ENCODE assay signal across 8 cellular contexts in genomic region chr19:34678085-34678412, GRCh38. TPM values are rescaled to one million over a fixed set of nuclear protein-coding genes. Genes with fewer than 3 reads are reported as not detected.
A peak's percentile ranks its signal among the peaks of the same experiment; 100 is the strongest.
DNase-seq lines count a peak whose midpoint lies in the region; TF ChIP-seq lines count a peak whose summit lies in the region.

No MANE protein-coding gene starts in this region.

- H4K20me1 ChIP-seq in OCI-LY1 (ENCODE audit: insufficient read depth, low read length) = no peaks in the 10 kb centered on the region

- peaks cover 8% of the 10 kb centered on the region; the same call in 1 of the 2 replicates for H3K9me3 ChIP-seq in OCI-LY1 (ENCODE audit: low read length)
- peaks cover 5% of the 10 kb centered on the region for H3K9me3 ChIP-seq in endocrine pancreas (ENCODE audit: control insufficient read depth, low read length)

- H3K9ac ChIP-seq in OCI-LY1 (ENCODE audit: low read length) (peak overlapping the region; percentile 52), endocrine pancreas (ENCODE audit: control insufficient read depth, insufficient read depth, low read length) (peak overlapping the region; percentile 49)

- H3K4me1 ChIP-seq in OCI-LY1 (ENCODE audit: insufficient read depth, low read length, severe bottlenecking) (peaks cover 9% of the 10 kb centered on the region), endocrine pancreas (ENCODE audit: control insufficient read depth, insufficient read depth, low read length) (no peaks in the 10 kb centered on the region)

- H3K36me3 Mint-ChIP-seq in CD14-positive monocyte (peaks cover 42 to 49% of the 10 kb centered on the region in 2 donors), neural crest cell (ENCODE audit: low read depth) (peaks cover 52% of the 10 kb centered on the region)

- H3K27me3 Mint-ChIP-seq in CD14-positive monocyte (ENCODE audit: low read depth in 3 of 3) = peaks cover 0 to 23% (median 17%) of the 10 kb centered on the region in 3 donors
- H3K27me3 Mint-ChIP-seq in neural crest cell (ENCODE audit: low read depth) = peaks cover 6% of the 10 kb centered on the region

- no peaks in the 10 kb centered on the region for H3K79me2 ChIP-seq in OCI-LY1 (ENCODE audit: insufficient read depth, low read length)

- peak overlapping the region; percentile 62 for H3K4me3 ChIP-seq in OCI-LY1 (ENCODE audit: low read depth, low read length, poor library complexity, severe bottlenecking)
- H3K4me3 ChIP-seq in endocrine pancreas (ENCODE audit: control insufficient read depth, insufficient read depth, low read length) = peak overlapping the region; percentile 51

- no peak overlapping the region for H3K27ac ChIP-seq in OCI-LY1 (ENCODE audit: low read depth, low read length, poor library complexity, severe bottlenecking)

- TF ChIP-seq CTCF in CD14-positive monocyte (IDR thresholded peaks at IDR 0.05) (no peak), OCI-LY1 (IDR thresholded peaks at IDR 0.05; ENCODE audit: low read length) (no peak), neural crest cell (conservative IDR thresholded peaks at IDR 0.05) (no peak)

- H3K27ac Mint-ChIP-seq in CD14-positive monocyte (peak overlapping the region; percentile 95 to 100 (median 99)), neural crest cell (ENCODE audit: unreplicated experiment) (peak overlapping the region; percentile 99)

- H3K27me3 ChIP-seq in OCI-LY1 (ENCODE audit: insufficient read depth, low read length) (no peaks in the 10 kb centered on the region), endocrine pancreas (ENCODE audit: control insufficient read depth, insufficient read depth, low read length) (no peaks in the 10 kb centered on the region)

- intact Hi-C loops in CD14-positive monocyte (cut with micrococcal nuclease) = loop anchor here (2.0 to 10.0 kb wide), 6 partner anchors 54 to 1537 kb away; partner anchors contain the start of genes IGFLR1 (in 1 of the 2), LIN37 (in 1 of the 2), LSM14A (in 1 of the 2) and PSENEN (in 1 of the 2)

- no peak for DNase-seq in CD14-positive monocyte (ENCODE audit: low spot score)
- DNase-seq in neural crest cell (ENCODE audit: low read depth, low spot score) = no peak
- no peak for DNase-seq in NCI-H1105 treated with DMSO at 0.1 percent for 48 hours (lab: John Stamatoyannopoulos, UW)
- DNase-seq in NCI-H524 treated with DMSO at 0.1 percent for 48 hours (lab: John Stamatoyannopoulos, UW) = no peak
- DNase-seq in C1 segment of cervical spinal cord (lab: John Stamatoyannopoulos, UW) = no peak
- DNase-seq in SHP77 treated with DMSO at 0.1 percent for 48 hours (lab: John Stamatoyannopoulos, UW) = no peak

- H3K4me3 Mint-ChIP-seq in CD14-positive monocyte = peak overlapping the region; percentile 96 to 99
- H3K4me3 Mint-ChIP-seq in neural crest cell = peak overlapping the region; percentile 97

- H3K4me2 ChIP-seq in OCI-LY1 (ENCODE audit: low read length) = peak overlapping the region; percentile 62

- H3K36me3 ChIP-seq in OCI-LY1 (ENCODE audit: insufficient read depth, low read length) = peaks cover 46% of the 10 kb centered on the region
- peaks cover 16% of the 10 kb centered on the region for H3K36me3 ChIP-seq in endocrine pancreas (ENCODE audit: control insufficient read depth, insufficient read depth, low read length)

- no peaks in the 10 kb centered on the region for H3K9me2 ChIP-seq in OCI-LY1 (ENCODE audit: low read depth, low read length)

- H3F3A ChIP-seq in OCI-LY1 (ENCODE audit: insufficient read depth, low read length) = no peaks in the 10 kb centered on the region

- H2AFZ ChIP-seq in OCI-LY1 (ENCODE audit: low read length) = no peak overlapping the region

- peaks cover 16% of the 10 kb centered on the region for H3K4me1 Mint-ChIP-seq in CD14-positive monocyte
- H3K4me1 Mint-ChIP-seq in neural crest cell = peaks cover 33% of the 10 kb centered on the region

- H3K9me3 Mint-ChIP-seq in CD14-positive monocyte (peaks cover 32 to 81% (median 64%) of the 10 kb centered on the region in 7 donors), neural crest cell (peaks cover 25% of the 10 kb centered on the region)

RNA-seq across cellular contexts. Expression of gene ZNF302, which starts 0.6 kb away (rescaled TPM):
- polyA plus RNA-seq in CD14-positive monocyte = 1 to 10 TPM; 3.2 to 4.4 TPM
- total RNA-seq in neural crest cell = 36.7 and 37.0 TPM in 2 replicates

RNA-seq across cellular contexts. Expression of gene SCGB2B2, which starts 1.1 kb away (rescaled TPM):
- not detected for polyA plus RNA-seq in CD14-positive monocyte
- total RNA-seq in neural crest cell = 0.45 TPM in 1 of 2 replicates, not detected in the other

RNA-seq across cellular contexts. Expression of gene ZNF181, which starts 56.0 kb away (rescaled TPM):
- polyA plus RNA-seq in CD14-positive monocyte = 1 to 10 TPM; 2.3 to 5.7 TPM
- 6.3 and 8.0 TPM in 2 replicates for total RNA-seq in neural crest cell
